In genomic region chr12:27087898-27088297, GRCh38 we compare ENCODE assay signal across 17 cellular contexts. TPM values are rescaled to one million over a fixed set of nuclear protein-coding genes. Genes with fewer than 3 reads are reported as not detected.
"Had no signal": no experiment of that assay in that cellular context is flagged by ENCODE, and none has a peak within 500 bp of the region (broad histone marks: within the 10 kb centered on the region; RNA-seq: fewer than 3 reads in every experiment).

No MANE protein-coding gene starts in this region.

RNA-seq across cellular contexts. Expression of gene C12orf71, which starts 5.5 kb away (rescaled TPM):
- total RNA-seq: activated B cell treated with CpG ODN at 0.5 μM for 24 hours; activated CD4-positive, alpha-beta T cell treated with anti-CD3 and anti-CD28 coated beads for 36 hours; activated CD8-positive, alpha-beta memory T cell treated with anti-CD3 and anti-CD28 coated beads for 36 hours; activated T-cell treated with anti-CD3 and anti-CD28 coated beads, Interleukin-2, amount 50 U/mL, for 4 hours; activated T-helper 2 cell treated with anti-CD3 and anti-CD28 coated beads, Interferon-gamma antibody, Interleukin-2, Interleukin-4, amounts not matched to agents 10 μg/mL and 5 μg/mL and 100 μg/mL, durations not matched to agents 14 hours and 24 hours and 36 hours; adrenal gland; ascending aorta; fibroblast of lung; frontal cortex; hepatocyte; left ventricle myocardium superior; pulmonary artery endothelial cell; right cardiac atrium; subcutaneous adipose tissue; upper lobe of right lung had no signal
- polyA plus RNA-seq: adrenal gland, fibroblast of lung, hepatocyte, immature natural killer cell, right cardiac atrium, thymus had no signal
